In the genomic region with DNA sequence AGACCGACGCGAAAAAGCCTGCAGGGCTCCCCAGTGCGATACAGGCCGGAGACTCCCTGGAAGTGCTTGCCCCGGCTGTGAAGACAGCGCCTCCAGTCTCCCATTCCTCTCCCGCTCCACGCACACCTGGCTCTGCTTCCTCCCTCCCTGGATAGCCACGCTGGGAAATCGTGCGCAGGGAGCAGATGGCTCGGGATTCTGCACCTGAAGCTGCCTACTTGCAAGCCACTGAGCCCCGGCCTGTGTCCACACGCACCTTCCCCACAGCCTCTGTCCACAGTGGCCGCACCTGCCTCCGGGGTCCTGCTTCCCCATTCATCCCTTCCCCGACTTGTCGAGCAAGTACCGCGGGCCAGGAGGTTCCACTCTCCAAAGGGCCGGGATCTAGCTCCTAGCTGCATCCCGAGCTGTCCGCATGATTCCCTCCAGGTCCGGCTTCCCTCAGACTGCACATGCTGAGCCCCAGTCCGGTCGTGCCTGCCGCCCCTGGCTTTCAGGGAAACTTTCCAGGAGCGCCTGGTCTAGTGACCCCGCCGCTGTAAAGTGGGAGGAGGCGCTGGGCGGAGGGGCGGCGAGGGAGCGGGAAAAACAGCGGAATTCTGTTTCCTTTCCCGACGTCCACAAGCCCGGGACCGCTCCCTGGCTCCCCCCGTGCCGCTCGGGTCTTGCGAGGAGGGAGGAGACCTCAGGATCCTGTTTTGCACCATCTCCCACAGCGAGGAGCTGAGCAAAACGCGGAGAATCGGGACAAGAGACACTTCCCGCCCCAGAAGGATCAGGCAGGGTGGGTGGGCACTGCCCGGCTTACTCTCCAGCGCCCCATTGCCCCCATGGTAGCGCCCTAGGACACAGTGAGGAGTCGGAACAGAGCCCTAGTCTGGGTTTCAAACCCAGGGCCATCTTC, we compare ENCODE assay signal across 8 cellular contexts. TPM values are rescaled to one million over a fixed set of nuclear protein-coding genes. Genes with fewer than 3 reads are reported as not detected.
DNase-seq lines count a peak whose midpoint lies in the region; ATAC-seq, FAIRE-seq and TF ChIP-seq lines count a peak whose summit lies in the region.

No MANE protein-coding gene starts in this region.

- no peak overlapping the region for H3K56ac ChIP-seq in IMR-90 (ENCODE audit: extremely low read depth, insufficient read depth, low read length)

- FAIRE-seq in bronchial epithelial cell (lab: Jason Lieb, UNC) = no peak

- H4K5ac ChIP-seq in IMR-90 (ENCODE audit: low read depth, low read length) = no peak overlapping the region

- H3K9me3 Mint-ChIP-seq in stimulated activated naive B cell treated with anti-CD40 and anti-IgM and Interleukin-4, amounts not matched to agents 10 μg/mL and 1 μg/mL and 100 μg/mL, for 72 hours = no peaks in the 10 kb centered on the region
- peaks cover 0 to under 1% of the 10 kb centered on the region in 2 donors for H3K9me3 Mint-ChIP-seq in natural killer cell
- H3K9me3 Mint-ChIP-seq in activated naive CD4-positive, alpha-beta T cell treated with anti-CD3 and anti-CD28 coated beads, Interleukin-2, amount 10 ng/mL, durations not matched to agents 7 days and 5 days = no peaks in the 10 kb centered on the region

- H3K27ac ChIP-seq in A673 (ENCODE audit: low read depth, low read length, poor library complexity, severe bottlenecking) (no peak overlapping the region), IMR-90 (ENCODE audit: insufficient read depth, low read length) (no peak overlapping the region), layer of hippocampus (ENCODE audit: low read depth, low read length) (peak overlapping the region; percentile 68)

- H2BK15ac ChIP-seq in IMR-90 (ENCODE audit: low read depth, low read length) = no peak overlapping the region

- TF ChIP-seq CTCF in A673 (conservative IDR thresholded peaks at IDR 0.05; ENCODE audit: low read depth, low read length) (no peak), IMR-90 (conservative IDR thresholded peaks at IDR 0.05; ENCODE audit: low read depth, low read length) (no peak), bronchial epithelial cell (IDR thresholded peaks at IDR 0.05; ENCODE audit: insufficient read depth, low read length, severe bottlenecking) (no peak), natural killer cell (IDR thresholded peaks at IDR 0.05) (no peak)

- peak overlapping the region; percentile 78 for H2AFZ ChIP-seq in IMR-90 (replicated peaks; ENCODE audit: low read length, poor library complexity)

- ATAC-seq in IMR-90 (ENCODE audit: low read depth) = no peak
- ATAC-seq in stimulated activated naive B cell treated with anti-CD40 and anti-IgM and Interleukin-4, amounts not matched to agents 10 μg/mL and 1 μg/mL and 100 μg/mL, for 72 hours (replicated peaks) = no peak
- no peak for ATAC-seq in natural killer cell
- no peak for ATAC-seq in GM21786 (IDR thresholded peaks at IDR 0.05; ENCODE audit: unreplicated experiment)

- H3K27me3 ChIP-seq in A673 (replicated peaks; ENCODE audit: insufficient read depth, low read depth, low read length, poor library complexity) (peaks cover 44% of the 10 kb centered on the region), IMR-90 (ENCODE audit: control insufficient read depth, insufficient read depth, low read length) (peaks cover 49% of the 10 kb centered on the region), bronchial epithelial cell (ENCODE audit: control insufficient read depth, insufficient read depth, low read length) (peaks cover 26% of the 10 kb centered on the region), layer of hippocampus (ENCODE audit: control insufficient read depth, insufficient read depth, low read length) (no peaks in the 10 kb centered on the region)

- in situ Hi-C loops in IMR-90 (cut with MboI; ENCODE audit: low sequenced_read_pairs) = no loop called here

- H2BK5ac ChIP-seq in IMR-90 (ENCODE audit: low read depth, low read length, poor library complexity, severe bottlenecking) = no peak overlapping the region

- no peak overlapping the region for H4K91ac ChIP-seq in IMR-90 (ENCODE audit: insufficient read depth, low read depth, low read length)

- no peak overlapping the region for H2AK9ac ChIP-seq in IMR-90 (replicated peaks; ENCODE audit: low read depth, low read length, poor library complexity)

- CTCF ChIA-PET in A673 (lab: Charles Lee) = no interaction called here
- CTCF ChIA-PET in IMR-90 (lab: Yijun Ruan, JAX) = no interaction called here
- CTCF ChIA-PET in activated naive CD4-positive, alpha-beta T cell treated with anti-CD3 and anti-CD28 coated beads, Interleukin-2, amount 10 ng/mL, durations not matched to agents 7 days and 5 days (lab: Charles Lee) = no interaction called here

- no peak for TF ChIP-seq POLR2A in IMR-90 (IDR thresholded peaks at IDR 0.05; ENCODE audit: low read depth, low read length)

- peaks cover 24 to 51% of the 10 kb centered on the region in 2 donors for H3K4me1 Mint-ChIP-seq in stimulated activated naive B cell treated with anti-CD40 and anti-IgM and Interleukin-4, amounts not matched to agents 10 μg/mL and 1 μg/mL and 100 μg/mL, for 72 hours
- peaks cover 13 to 14% of the 10 kb centered on the region in 2 donors for H3K4me1 Mint-ChIP-seq in natural killer cell
- peaks cover 31% of the 10 kb centered on the region for H3K4me1 Mint-ChIP-seq in activated naive CD4-positive, alpha-beta T cell treated with anti-CD3 and anti-CD28 coated beads, Interleukin-2, amount 10 ng/mL, durations not matched to agents 7 days and 5 days

- BruUV-seq in A673 (replicated peaks; lab: Mats Ljungman, UMichigan) = no TSS peak
- BruUV-seq in IMR-90 (replicated peaks; lab: Mats Ljungman, UMichigan) = no TSS peak

- no peak overlapping the region for H3K9ac ChIP-seq in IMR-90 (ENCODE audit: low read depth, low read length)

- peak overlapping the region; percentile 89 for H3K4me3 Mint-ChIP-seq in stimulated activated naive B cell treated with anti-CD40 and anti-IgM and Interleukin-4, amounts not matched to agents 10 μg/mL and 1 μg/mL and 100 μg/mL, for 72 hours
- H3K4me3 Mint-ChIP-seq in natural killer cell = no peak overlapping the region
- no peak overlapping the region for H3K4me3 Mint-ChIP-seq in activated naive CD4-positive, alpha-beta T cell treated with anti-CD3 and anti-CD28 coated beads, Interleukin-2, amount 10 ng/mL, durations not matched to agents 7 days and 5 days

- H2BK120ac ChIP-seq in IMR-90 (ENCODE audit: low read depth, low read length) = no peak overlapping the region

- H3K4me1 ChIP-seq in A673 (ENCODE audit: insufficient read depth, low read length, poor library complexity, severe bottlenecking) = peaks cover 14% of the 10 kb centered on the region
- no peaks in the 10 kb centered on the region; the same call in 1 of the 2 replicates for H3K4me1 ChIP-seq in IMR-90 (ENCODE audit: control insufficient read depth, insufficient read depth, low read length)

- TF ChIP-seq RAD21 in IMR-90 (IDR thresholded peaks at IDR 0.05; ENCODE audit: low read length) = no peak

- no peak overlapping the region for H3K14ac ChIP-seq in IMR-90 (replicated peaks; ENCODE audit: low read depth, low read length)

- peaks cover 62 to 71% of the 10 kb centered on the region in 2 donors for H3K27me3 Mint-ChIP-seq in stimulated activated naive B cell treated with anti-CD40 and anti-IgM and Interleukin-4, amounts not matched to agents 10 μg/mL and 1 μg/mL and 100 μg/mL, for 72 hours
- H3K27me3 Mint-ChIP-seq in natural killer cell (ENCODE audit: low read depth in 2 of 2) = peaks cover 54 to 69% of the 10 kb centered on the region in 2 donors
- H3K27me3 Mint-ChIP-seq in activated naive CD4-positive, alpha-beta T cell treated with anti-CD3 and anti-CD28 coated beads, Interleukin-2, amount 10 ng/mL, durations not matched to agents 7 days and 5 days = peaks cover 71% of the 10 kb centered on the region

- DNase-seq in A673 (ENCODE audit: low spot score) (no peak), IMR-90 (no peak), bronchial epithelial cell (ENCODE audit: low read depth) (no peak), natural killer cell (no peak)
- no peak for DNase-seq in stimulated activated naive B cell treated with anti-CD40 and anti-IgM and Interleukin-4, amounts not matched to agents 10 μg/mL and 1 μg/mL and 100 μg/mL, for 72 hours
- no peak for DNase-seq in activated naive CD4-positive, alpha-beta T cell treated with anti-CD3 and anti-CD28 coated beads, Interleukin-2, amount 10 ng/mL, durations not matched to agents 7 days and 5 days

- 9% methylated on average over 14 of the region's 54 CpGs; no CpG with 5 or more reads in 1 of the 2 experiments for WGBS in IMR-90 (ENCODE audit: extremely low coverage in 2 of 2, insufficient read length in 1 of 2), 2 experiments

- no peaks in the 10 kb centered on the region for H4K20me1 ChIP-seq in IMR-90 (ENCODE audit: insufficient read depth, low read length)

- H3K36me3 ChIP-seq in A673 (ENCODE audit: insufficient read depth, low read length, poor library complexity, severe bottlenecking) (no peaks in the 10 kb centered on the region), IMR-90 (ENCODE audit: control insufficient read depth, insufficient read depth, low read length) (no peaks in the 10 kb centered on the region), bronchial epithelial cell (ENCODE audit: control insufficient read depth, insufficient read depth, low read length) (no peaks in the 10 kb centered on the region)

- no peak overlapping the region for H2BK20ac ChIP-seq in IMR-90 (ENCODE audit: low read depth, low read length)

- H3K9me1 ChIP-seq in IMR-90 (ENCODE audit: insufficient read depth, low read length) = no peaks in the 10 kb centered on the region

- intact Hi-C loops in A673 (cut with micrococcal nuclease; ENCODE audit: unreplicated experiment) = loop anchor here (10.0 kb wide), 3 partner anchors 192 to 502 kb away; no protein-coding TSS in a partner anchor
- intact Hi-C loops in IMR-90 (cut with micrococcal nuclease) = loop anchor here (5.0 to 10.0 kb wide), 3 partner anchors 300 to 942 kb away; no protein-coding TSS in a partner anchor
- intact Hi-C loops in natural killer cell (cut with micrococcal nuclease) = no loop called here

- dilution Hi-C loops in IMR-90 (cut with HindIII; ENCODE audit: low sequenced_read_pairs, unreplicated experiment) = no loop called here

- H3K18ac ChIP-seq in IMR-90 (ENCODE audit: low read depth, low read length) = no peak overlapping the region

- H3K9me3 ChIP-seq in A673 (ENCODE audit: low read depth, low read length, poor library complexity, severe bottlenecking) = no peaks in the 10 kb centered on the region
- no peaks in the 10 kb centered on the region; the same call in 1 of the 2 replicates for H3K9me3 ChIP-seq in IMR-90 (ENCODE audit: control insufficient read depth, insufficient read depth, low read length)

- H3K27ac Mint-ChIP-seq in stimulated activated naive B cell treated with anti-CD40 and anti-IgM and Interleukin-4, amounts not matched to agents 10 μg/mL and 1 μg/mL and 100 μg/mL, for 72 hours = peak overlapping the region; percentile 70
- H3K27ac Mint-ChIP-seq in natural killer cell = no peak overlapping the region
- no peak overlapping the region for H3K27ac Mint-ChIP-seq in activated naive CD4-positive, alpha-beta T cell treated with anti-CD3 and anti-CD28 coated beads, Interleukin-2, amount 10 ng/mL, durations not matched to agents 7 days and 5 days

- H3K4me3 ChIP-seq in A673 (ENCODE audit: low read depth, low read length, poor library complexity, severe bottlenecking) = peak overlapping the region; percentile 61
- H3K4me3 ChIP-seq in IMR-90 (ENCODE audit: insufficient read depth, low read depth, low read length) = peak overlapping the region; percentile 69
- peak overlapping the region; percentile 49 for H3K4me3 ChIP-seq in bronchial epithelial cell (ENCODE audit: low read depth, low read length)

- H3K23ac ChIP-seq in IMR-90 (ENCODE audit: low read depth, low read length) = no peak overlapping the region

- POLR2A ChIA-PET in A673 (lab: Charles Lee; ENCODE audit: low non-redundant PET) = no interaction called here
- POLR2A ChIA-PET in IMR-90 (lab: Charles Lee; ENCODE audit: unreplicated experiment) = no interaction called here

- H3K36me3 Mint-ChIP-seq in stimulated activated naive B cell treated with anti-CD40 and anti-IgM and Interleukin-4, amounts not matched to agents 10 μg/mL and 1 μg/mL and 100 μg/mL, for 72 hours = no peaks in the 10 kb centered on the region
- H3K36me3 Mint-ChIP-seq in natural killer cell = no peaks in the 10 kb centered on the region
- no peaks in the 10 kb centered on the region for H3K36me3 Mint-ChIP-seq in activated naive CD4-positive, alpha-beta T cell treated with anti-CD3 and anti-CD28 coated beads, Interleukin-2, amount 10 ng/mL, durations not matched to agents 7 days and 5 days

- peak overlapping the region; percentile 31; the same call in 1 of the 2 replicates for H3K4me2 ChIP-seq in IMR-90 (ENCODE audit: low read depth, low read length)

- H3K79me1 ChIP-seq in IMR-90 (ENCODE audit: low read depth in 1 of 2, low read length in 2 of 2) = no peaks in the 10 kb centered on the region

- H3K4ac ChIP-seq in IMR-90 (ENCODE audit: low read depth, low read length) = no peak overlapping the region

- no peak overlapping the region for H2AK5ac ChIP-seq in IMR-90 (ENCODE audit: low read depth, low read length)

- no peak overlapping the region for H4K8ac ChIP-seq in IMR-90 (ENCODE audit: low read depth in 2 of 2, low read length in 2 of 2)

RNA-seq across cellular contexts. Expression of gene SEMA6A, which starts 2.0 kb away (rescaled TPM):
- total RNA-seq in A673 (2021) (10.6 and 13.5 TPM in 2 replicates), IMR-90 (2012; rRNA removed) (0.28 and 0.36 TPM in 2 replicates), bronchial epithelial cell (0.53 and 0.64 TPM in 2 replicates), natural killer cell (not detected)
- 0.27 and 0.50 TPM in 2 replicates for polyA plus RNA-seq in IMR-90 (2012; rRNA removed)
- polyA plus RNA-seq in IMR-90 (2012; cell fraction: cytosol; rRNA removed) = 0.08 and 0.15 TPM in 2 replicates
- polyA plus RNA-seq in IMR-90 (2012; cell fraction: nucleus; rRNA removed; ENCODE audit: low replicate concordance) = 0.62 and 0.85 TPM in 2 replicates

Comparison
In these comparisons a context has a peak if more than half of its experiments do, and no peak if none do; other contexts are left out.
1. H3K4me3 Mint-ChIP-seq: peak in stimulated activated naive B cell treated with anti-CD40 and anti-IgM and Interleukin-4, amounts not matched to agents 10 μg/mL and 1 μg/mL and 100 μg/mL, for 72 hours (2 of 2); none in natural killer cell (single experiment) and activated naive CD4-positive, alpha-beta T cell treated with anti-CD3 and anti-CD28 coated beads, Interleukin-2, amount 10 ng/mL, durations not matched to agents 7 days and 5 days (single experiment).
2. Peak in every context shown above with its lines, with median percentiles within 50 percentile points of each other: H3K4me3 ChIP-seq.